ENCODE assay signal across 1 cellular context in the genomic region with DNA sequence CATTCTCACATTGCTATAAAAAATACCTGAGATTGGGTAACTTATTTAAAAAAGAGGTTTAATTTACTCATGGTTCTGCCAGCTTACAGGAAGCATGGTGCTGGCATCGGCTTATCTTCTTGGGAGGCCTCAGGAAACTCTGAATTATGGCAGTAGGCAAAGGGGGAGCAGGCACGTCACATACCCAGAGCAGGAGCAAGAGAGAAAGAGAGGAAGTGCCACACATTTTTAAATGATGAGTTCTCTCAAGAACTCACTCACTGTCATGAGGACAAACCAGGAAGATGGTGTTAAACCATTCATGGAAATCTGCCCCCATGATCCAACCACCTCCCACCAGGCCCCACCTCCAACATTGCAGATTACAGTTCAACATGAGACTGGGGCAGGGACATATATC.
TF ChIP-seq lines count a peak whose summit lies in the region.

No MANE protein-coding gene starts in this region.

TF ChIP-seq in SK-N-SH, 30 proteins besides CTCF, POLR2A, EP300 and RAD21 (continued from another document):
- TF ChIP-seq IRF3 (IDR thresholded peaks at IDR 0.05; ENCODE audit: low read depth, low read length) (no peak), YY1 (IDR thresholded peaks at IDR 0.05; ENCODE audit: low read depth) (no peak)
